8 cellular contexts compared by ENCODE assay signal in the genomic region with DNA sequence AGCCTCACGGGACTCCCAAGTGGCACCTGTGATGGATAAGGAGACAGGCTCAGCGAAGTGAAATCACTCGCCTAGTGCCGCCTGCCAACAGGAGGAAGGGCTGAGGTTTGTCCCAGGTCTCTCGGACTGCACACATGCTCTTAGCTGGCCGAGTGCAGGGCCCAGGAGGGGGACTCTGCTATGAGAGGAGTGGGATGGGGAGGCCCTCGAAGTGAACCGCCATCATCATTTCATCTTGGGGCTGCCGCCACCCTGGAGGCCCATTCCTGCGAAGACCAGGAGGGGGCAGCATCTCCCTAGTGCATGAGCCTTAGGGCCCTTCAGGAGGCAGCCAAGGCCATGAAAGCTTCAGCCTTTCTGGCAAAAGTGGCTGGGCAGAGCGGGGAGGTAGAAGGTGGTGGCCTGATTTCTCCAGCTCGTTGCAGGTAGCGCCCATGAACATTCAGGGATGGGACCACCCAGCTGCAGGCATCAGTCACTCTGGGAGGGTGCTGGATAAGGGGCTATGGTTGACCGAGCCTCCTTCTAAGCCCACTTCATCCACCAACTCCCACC. TPM values are rescaled to one million over a fixed set of nuclear protein-coding genes. Genes with fewer than 3 reads are reported as not detected.
DNase-seq lines count a peak whose midpoint lies in the region; ATAC-seq and TF ChIP-seq lines count a peak whose summit lies in the region.

No MANE protein-coding gene starts in this region.

- ATAC-seq in GM21423 (IDR thresholded peaks at IDR 0.05; ENCODE audit: unreplicated experiment) (peak; percentile 54), GM18505 (IDR thresholded peaks at IDR 0.05; ENCODE audit: unreplicated experiment) (no peak)

- H3K27me3 ChIP-seq in BLaER1 treated with 17β-estradiol and CSF1 and Interleukin-3, amounts not matched to agents 10 nM and 100 nM = no peaks in the 10 kb centered on the region
- H3K27me3 ChIP-seq in breast epithelium (no peaks in the 10 kb centered on the region), kidney epithelial cell (ENCODE audit: control insufficient read depth, insufficient read depth, low read length) (no peaks in the 10 kb centered on the region)

- TF ChIP-seq CTCF in breast epithelium (IDR thresholded peaks at IDR 0.05) (peak; percentile 70 to 92 (median 90)), kidney epithelial cell (IDR thresholded peaks at IDR 0.05; ENCODE audit: insufficient read depth, low read length, poor library complexity, severe bottlenecking) (peak; percentile 99)

- no peaks in the 10 kb centered on the region for H3K9me3 ChIP-seq in BLaER1 treated with 17β-estradiol and CSF1 and Interleukin-3, amounts not matched to agents 10 nM and 100 nM (replicated peaks in 1 of 11)
- no peaks in the 10 kb centered on the region for H3K9me3 ChIP-seq in breast epithelium

- H3K27ac ChIP-seq in BLaER1 treated with 17β-estradiol and CSF1 and Interleukin-3, amounts not matched to agents 10 nM and 100 nM = peak overlapping the region in 7 of 11 experiments; percentile 40 to 65 (median 54); a peak in 14 of 22 replicates
- no peak overlapping the region for H3K27ac ChIP-seq in breast epithelium

- peaks cover 0 to 99% (median 45%) of the 10 kb centered on the region in 11 experiments; a peak in 15 of 22 replicates for H4K20me1 ChIP-seq in BLaER1 treated with 17β-estradiol and CSF1 and Interleukin-3, amounts not matched to agents 10 nM and 100 nM

- intact Hi-C loops in breast epithelium (cut with DNase I; ENCODE audit: low total_unique reads) = loop anchor here (10.0 kb wide), 1 partner anchor 95 kb away; no protein-coding TSS in a partner anchor

- peaks cover 9 to 89% (median 72%) of the 10 kb centered on the region in 11 experiments; a peak in 19 of 22 replicates for H3K36me3 ChIP-seq in BLaER1 treated with 17β-estradiol and CSF1 and Interleukin-3, amounts not matched to agents 10 nM and 100 nM
- no peaks in the 10 kb centered on the region for H3K36me3 ChIP-seq in breast epithelium
- H3K36me3 ChIP-seq in kidney epithelial cell (ENCODE audit: control insufficient read depth, insufficient read depth, low read length) = no peaks in the 10 kb centered on the region

- DNase-seq in NCI-H2081 treated with DMSO at 0.1 percent for 48 hours (lab: John Stamatoyannopoulos, UW) = peak; percentile 42
- peak; percentile 30 to 70 (median 54) for DNase-seq in activated CD4-positive, CD25-positive, alpha-beta regulatory T cell (lab: John Stamatoyannopoulos, UW)
- peak; percentile 60 to 78 for DNase-seq in breast epithelium (ENCODE audit: low spot score in 2 of 2)
- no peak for DNase-seq in kidney epithelial cell (ENCODE audit: low read depth)
- DNase-seq in stimulated activated CD4-positive, alpha-beta T cell treated with anti-CD3 and anti-CD28 coated beads, Interleukin-2, amount 100 ng/mL, for 48 hours = peak; percentile 80 to 82

- H3K4me2 ChIP-seq in BLaER1 treated with 17β-estradiol and CSF1 and Interleukin-3, amounts not matched to agents 10 nM and 100 nM = peak overlapping the region; percentile 79 to 98 (median 95)

- H3K4me1 ChIP-seq in BLaER1 treated with 17β-estradiol and CSF1 and Interleukin-3, amounts not matched to agents 10 nM and 100 nM = peaks cover 57 to 90% (median 71%) of the 10 kb centered on the region in 10 experiments
- H3K4me1 ChIP-seq in breast epithelium = no peaks in the 10 kb centered on the region

- H3K9ac ChIP-seq in BLaER1 treated with 17β-estradiol and CSF1 and Interleukin-3, amounts not matched to agents 10 nM and 100 nM = peak overlapping the region in 9 of 11 experiments; percentile 12 to 66 (median 57); a peak in 17 of 22 replicates

- H3K4me3 ChIP-seq in BLaER1 treated with 17β-estradiol and CSF1 and Interleukin-3, amounts not matched to agents 10 nM and 100 nM = peak overlapping the region in 4 of 10 experiments; percentile 3 to 42 (median 16); a peak in 3 of 20 replicates
- H3K4me3 ChIP-seq in breast epithelium (no peak overlapping the region), kidney epithelial cell (ENCODE audit: low read depth, low read length) (no peak overlapping the region)

- no peak for TF ChIP-seq POLR2A in breast epithelium (IDR thresholded peaks at IDR 0.05)
- TF ChIP-seq POLR2A in GM18505 (IDR thresholded peaks at IDR 0.05; ENCODE audit: borderline replicate concordance, extremely low read depth, insufficient read depth, insufficient read length) = no peak

RNA-seq across cellular contexts. Expression of gene RASSF5, which starts 17.3 kb away (rescaled TPM):
- total RNA-seq in breast epithelium (10 to 100 TPM; 11.0 to 17.0 (median 11.1) TPM), kidney epithelial cell (4.0 and 4.2 TPM in 2 replicates)

RNA-seq across cellular contexts. Expression of gene IKBKE, which starts 19.8 kb away (rescaled TPM):
- total RNA-seq in breast epithelium (1 to 10 TPM; 4.4 to 4.9 (median 4.8) TPM), kidney epithelial cell (33.2 and 37.4 TPM in 2 replicates)

Comparison
In these comparisons a context has a peak if more than half of its experiments do, and no peak if none do; other contexts are left out.
1. H3K27ac ChIP-seq: peak in BLaER1 treated with 17β-estradiol and CSF1 and Interleukin-3, amounts not matched to agents 10 nM and 100 nM (7 of 11); none in breast epithelium (0 of 2).